Comparison of ENCODE assay signal across 14 cellular contexts in genomic region chr7:44398953-44399574, GRCh38.
DNase-seq lines count a peak whose midpoint lies in the region; ATAC-seq and TF ChIP-seq lines count a peak whose summit lies in the region.
"Had no signal": no experiment of that assay in that cellular context is flagged by ENCODE, and none has a peak within 500 bp of the region (broad histone marks: within the 10 kb centered on the region; RNA-seq: fewer than 3 reads in every experiment).

No MANE protein-coding gene starts in this region.

- intact Hi-C loops in A673 (cut with micrococcal nuclease; ENCODE audit: unreplicated experiment) = no loop called here
- intact Hi-C loops in upper lobe of right lung (cut with DNase I) = no loop called here

- no peak overlapping the region for H4K12ac ChIP-seq in trophoblast cell (ENCODE audit: low read depth, low read length)

- no peak overlapping the region for H3K23ac ChIP-seq in trophoblast cell (ENCODE audit: low read length)

- H3K27ac ChIP-seq in A673 (ENCODE audit: low read depth, low read length, poor library complexity, severe bottlenecking) (peak overlapping the region; percentile 78), upper lobe of right lung (no peak overlapping the region), trophoblast cell (ENCODE audit: low read depth, low read length) (no peak overlapping the region)
- H3K27ac ChIP-seq: PC-9, stomach had no signal

- no peak overlapping the region for H3K9ac ChIP-seq in trophoblast cell (ENCODE audit: low read length)

- H3K9me3 ChIP-seq in A673 (ENCODE audit: low read depth, low read length, poor library complexity, severe bottlenecking) = no peaks in the 10 kb centered on the region
- no peaks in the 10 kb centered on the region for H3K9me3 ChIP-seq in upper lobe of right lung
- H3K9me3 ChIP-seq in trophoblast cell (ENCODE audit: insufficient read depth, low read depth, low read length) = no peaks in the 10 kb centered on the region
- H3K9me3 ChIP-seq: stomach had no signal

- H3K36me3 ChIP-seq in A673 (ENCODE audit: insufficient read depth, low read length, poor library complexity, severe bottlenecking) (peaks cover 4% of the 10 kb centered on the region), upper lobe of right lung (peaks cover 37% of the 10 kb centered on the region), trophoblast cell (ENCODE audit: control insufficient read depth in 1 of 2, insufficient read depth in 2 of 2, low read length in 2 of 2) (peaks cover 22% of the 10 kb centered on the region in 2 experiments)

- no peak overlapping the region for H2BK120ac ChIP-seq in trophoblast cell (ENCODE audit: insufficient read depth, low read length, poor library complexity)

- H3K4me1 ChIP-seq in A673 (ENCODE audit: insufficient read depth, low read length, poor library complexity, severe bottlenecking) = peaks cover 23% of the 10 kb centered on the region
- H3K4me1 ChIP-seq in upper lobe of right lung = peaks cover 15% of the 10 kb centered on the region
- peaks cover 5% of the 10 kb centered on the region in 2 experiments for H3K4me1 ChIP-seq in trophoblast cell (ENCODE audit: control insufficient read depth in 1 of 2, insufficient read depth in 2 of 2, low read length in 2 of 2)

- no peak overlapping the region for H4K8ac ChIP-seq in trophoblast cell (ENCODE audit: low read depth, low read length)

- no peak overlapping the region for H3K18ac ChIP-seq in trophoblast cell (ENCODE audit: low read length)

- BruUV-seq in A673 (replicated peaks; lab: Mats Ljungman, UMichigan) = no TSS peak

- H3K4me3 ChIP-seq in A673 (ENCODE audit: low read depth, low read length, poor library complexity, severe bottlenecking) (no peak overlapping the region), upper lobe of right lung (no peak overlapping the region), trophoblast cell (ENCODE audit: low read depth, low read length) (no peak overlapping the region)
- H3K4me3 ChIP-seq: PC-9, stomach had no signal

- POLR2A ChIA-PET in A673 (lab: Charles Lee; ENCODE audit: low non-redundant PET) (no interaction called here), HEK293T (lab: Yijun Ruan, JAX) (no interaction called here)

- H2BK5ac ChIP-seq in trophoblast cell (ENCODE audit: low read depth, low read length, poor library complexity) = no peak overlapping the region

- no peak overlapping the region for H2AFZ ChIP-seq in trophoblast cell (ENCODE audit: insufficient read depth, low read length, poor library complexity)
- H2AFZ ChIP-seq: PC-9 had no signal

- no peak for ATAC-seq in upper lobe of right lung
- ATAC-seq: activated naive CD4-positive, alpha-beta T cell treated with anti-CD3 and anti-CD28 coated beads, Interleukin-2, amount 50 U/mL, for 72 hours had no signal

- H3K4me2 ChIP-seq in trophoblast cell (ENCODE audit: low read length) = no peak overlapping the region
- H3K4me2 ChIP-seq: PC-9 had no signal

- H3K4ac ChIP-seq in trophoblast cell (ENCODE audit: low read depth, low read length) = no peak overlapping the region

- H2AK5ac ChIP-seq in trophoblast cell (ENCODE audit: low read length) = no peak overlapping the region

- no peaks in the 10 kb centered on the region for H3K79me1 ChIP-seq in trophoblast cell (ENCODE audit: low read length)

- WGBS in trophoblast cell (ENCODE audit: extremely low coverage, insufficient coverage, insufficient read length) = no CpG with 5 or more reads among the region's 8 CpGs

- no peak for TF ChIP-seq CTCF in A673 (conservative IDR thresholded peaks at IDR 0.05; ENCODE audit: low read depth, low read length)
- no peak for TF ChIP-seq CTCF in upper lobe of right lung (IDR thresholded peaks at IDR 0.05)

- H3K14ac ChIP-seq in trophoblast cell (ENCODE audit: low read length) = no peak overlapping the region

- no peak overlapping the region for H2BK12ac ChIP-seq in trophoblast cell (ENCODE audit: low read length)

- CTCF ChIA-PET in A673 (lab: Charles Lee) (no interaction called here), HEK293T (lab: Yijun Ruan, JAX) (no interaction called here)

- H3K79me2 ChIP-seq in trophoblast cell (ENCODE audit: control insufficient read depth, insufficient read depth, low read length, poor library complexity) = no peaks in the 10 kb centered on the region

- H3K27me3 ChIP-seq in A673 (replicated peaks; ENCODE audit: insufficient read depth, low read depth, low read length, poor library complexity) (no peaks in the 10 kb centered on the region), upper lobe of right lung (no peaks in the 10 kb centered on the region), trophoblast cell (ENCODE audit: insufficient read depth, low read length) (no peaks in the 10 kb centered on the region)
- H3K27me3 ChIP-seq: stomach had no signal

- peak; percentile 90 for DNase-seq in A673 (ENCODE audit: low spot score)
- DNase-seq in HEK293T (ENCODE audit: extremely low spot score) = peak; percentile 45
- DNase-seq in NCI-H82 treated with DMSO at 0.1 percent for 48 hours (lab: John Stamatoyannopoulos, UW; ENCODE audit: unreplicated experiment) = peak; percentile 1
- peak; percentile 82 for DNase-seq in fibroblast of peridontal ligament (ENCODE audit: extremely low read depth)
- no peak for DNase-seq in COLO668 (lab: John Stamatoyannopoulos, UW; ENCODE audit: unreplicated experiment)
- no peak for DNase-seq in upper lobe of right lung
- no peak for DNase-seq in ureter (ENCODE audit: low spot score)
- DNase-seq in trophoblast cell = no peak
- DNase-seq: activated CD4-positive, alpha-beta T cell treated with anti-CD3 and anti-CD28 coated beads, Interleukin-2, amount 50 U/mL, for 48 hours; H9; PC-9; stomach; T1000 had no signal

- H4K91ac ChIP-seq in trophoblast cell (ENCODE audit: low read depth, low read length) = no peak overlapping the region

TF ChIP-seq in HEK293T, 16 proteins besides CTCF, POLR2A, EP300 and RAD21:
- no peak for TF ChIP-seq TARDBP (IDR thresholded peaks at IDR 0.05)
- TF ChIP-seq CTBP1 (IDR thresholded peaks at IDR 0.05; ENCODE audit: borderline replicate concordance) = no peak

Comparison
In these comparisons a context has a peak if more than half of its experiments do, and no peak if none do; other contexts are left out.
1. DNase-seq: peak in A673 (single experiment), HEK293T (single experiment), NCI-H82 treated with DMSO at 0.1 percent for 48 hours (single experiment) and fibroblast of peridontal ligament (single experiment); none in COLO668 (single experiment), upper lobe of right lung (single experiment), ureter (single experiment) and trophoblast cell (0 of 2).